In the genomic region with DNA sequence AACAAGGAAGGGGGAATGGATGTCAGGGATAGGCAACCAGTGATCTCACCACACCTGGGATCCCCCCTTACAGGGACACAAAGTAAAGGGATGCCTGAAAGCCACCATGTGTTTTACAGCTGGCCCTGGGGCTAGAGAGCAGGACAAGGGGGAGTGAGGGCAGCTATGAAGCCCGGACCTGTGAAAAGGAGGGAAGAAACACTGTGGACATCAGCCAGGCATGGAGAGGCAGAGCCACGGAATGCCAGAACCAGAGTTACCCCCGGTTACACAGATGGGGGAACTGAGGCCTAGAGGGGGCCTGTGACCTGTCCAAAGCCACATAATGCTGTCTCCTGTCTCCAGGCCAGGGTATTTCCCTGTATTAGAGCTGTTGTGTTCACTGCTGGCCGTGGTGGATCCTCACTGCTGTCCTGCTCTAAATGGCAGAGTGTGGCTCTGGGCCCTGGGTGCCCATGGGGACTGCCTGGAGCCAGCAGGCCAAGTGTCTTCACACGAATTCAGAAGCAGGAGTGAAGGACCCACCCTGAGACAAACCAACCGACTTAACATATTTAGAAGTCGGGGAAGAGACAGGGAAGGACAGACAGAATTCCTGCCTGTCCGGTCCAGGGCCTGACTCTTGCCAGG, we compare ENCODE assay signal across 21 cellular contexts. TPM values are rescaled to one million over a fixed set of nuclear protein-coding genes. Genes with fewer than 3 reads are reported as not detected.
DNase-seq lines count a peak whose midpoint lies in the region; ATAC-seq and TF ChIP-seq lines count a peak whose summit lies in the region.
"Had no signal": no experiment of that assay in that cellular context is flagged by ENCODE, and none has a peak within 500 bp of the region (broad histone marks: within the 10 kb centered on the region; RNA-seq: fewer than 3 reads in every experiment).

No MANE protein-coding gene starts in this region.

- H3K9me3 Mint-ChIP-seq in chondrocyte (ENCODE audit: low read depth) (no peaks in the 10 kb centered on the region), neural progenitor cell (no peaks in the 10 kb centered on the region)
- H3K9me3 Mint-ChIP-seq in naive thymus-derived CD4-positive, alpha-beta T cell = no peaks in the 10 kb centered on the region
- H3K9me3 Mint-ChIP-seq: activated T-cell treated with anti-CD3 and anti-CD28 coated beads, Interleukin-2, amount 50 U/mL, for 4 hours; dendritic cell treated with granulocyte-macrophage colony-stimulating factor and Interleukin-4, amounts not matched to agents 40 ng/mL and 50 ng/mL, for 4 days; endodermal cell had no signal

- POLR2A ChIA-PET in HCT116 (lab: Charles Lee) = interaction anchor here (1.0 to 7.2 kb wide), 3 partner anchors 28 to 62 kb away, joined by 3 to 99 read pairs (median 65); partner anchors contain the start of gene ITGA3
- POLR2A ChIA-PET in naive thymus-derived CD4-positive, alpha-beta T cell (lab: Charles Lee) = interaction anchor here (1.4 to 2.1 kb wide), 3 partner anchors 58 to 68 kb away, joined by 3 to 7 read pairs (median 6); partner anchors contain the start of gene PDK2

- RAD21 ChIA-PET in HCT116 (lab: Charles Lee; ENCODE audit: low non-redundant PET in 1 of 2, low total read pairs in 2 of 2, uncharacterized antibody in 2 of 2, unreplicated experiment in 2 of 2) = interaction anchor here (0.8 to 3.3 kb wide), 6 partner anchors 30 to 67 kb away, joined by 3 to 15 read pairs (median 5); partner anchors contain the start of gene ITGA3 (in 1 of the 2)

- intact Hi-C loops in HCT116 (cut with micrococcal nuclease) = loop anchor here (2.0 kb wide), 1 partner anchor 37 kb away; no protein-coding TSS in a partner anchor
- intact Hi-C loops in naive thymus-derived CD4-positive, alpha-beta T cell (cut with micrococcal nuclease) = loop anchor here (1.0 to 10.0 kb wide), 3 partner anchors 30 to 249 kb away; partner anchors contain the start of genes ITGA3 (in 1 of the 2), PDK2 (in 1 of the 2) and TMEM92 (in 1 of the 2)

- H3K27ac ChIP-seq in BLaER1 (no peak overlapping the region), HCT116 (ENCODE audit: low read depth, low read length) (peak overlapping the region; percentile 4; the same call in 1 of the 2 replicates), neural progenitor cell (no peak overlapping the region), smooth muscle cell (ENCODE audit: low read depth) (no peak overlapping the region)
- H3K27ac ChIP-seq in naive thymus-derived CD4-positive, alpha-beta T cell (ENCODE audit: low read depth, low read length) = no peak overlapping the region
- H3K27ac ChIP-seq: heart left ventricle had no signal

- H3K4me3 ChIP-seq in BLaER1 = no peak overlapping the region
- no peak overlapping the region for H3K4me3 ChIP-seq in HCT116 (replicated peaks in 1 of 2; ENCODE audit: low read depth in 1 of 2, low read length in 2 of 2)
- H3K4me3 ChIP-seq in neural progenitor cell = no peak overlapping the region
- no peak overlapping the region for H3K4me3 ChIP-seq in smooth muscle cell
- H3K4me3 ChIP-seq in naive thymus-derived CD4-positive, alpha-beta T cell (ENCODE audit: low read length) = no peak overlapping the region
- H3K4me3 ChIP-seq: HAP-1, mucosa of descending colon had no signal

- peaks cover 22% of the 10 kb centered on the region for H3K4me1 ChIP-seq in BLaER1
- H3K4me1 ChIP-seq in HCT116 (ENCODE audit: control insufficient read depth in 1 of 2, insufficient read depth in 2 of 2, low read length in 2 of 2) = peaks cover 28 to 44% of the 10 kb centered on the region in 2 experiments
- peaks cover 19% of the 10 kb centered on the region for H3K4me1 ChIP-seq in neural progenitor cell
- peaks cover 19% of the 10 kb centered on the region for H3K4me1 ChIP-seq in smooth muscle cell (ENCODE audit: low read depth)
- H3K4me1 ChIP-seq in naive thymus-derived CD4-positive, alpha-beta T cell (ENCODE audit: control insufficient read depth in 2 of 2, insufficient read depth in 2 of 2, low read length in 2 of 2) = peaks cover 0 to 8% of the 10 kb centered on the region in 2 donors
- H3K4me1 ChIP-seq: HAP-1 had no signal

- H3K27me3 ChIP-seq in BLaER1 = peaks cover 55% of the 10 kb centered on the region
- H3K27me3 ChIP-seq in HCT116 (ENCODE audit: insufficient read depth, low read length) = no peaks in the 10 kb centered on the region
- peaks cover 5% of the 10 kb centered on the region for H3K27me3 ChIP-seq in neural progenitor cell
- peaks cover 4% of the 10 kb centered on the region for H3K27me3 ChIP-seq in smooth muscle cell (ENCODE audit: low read depth)
- H3K27me3 ChIP-seq in naive thymus-derived CD4-positive, alpha-beta T cell (ENCODE audit: control insufficient read depth in 2 of 2, insufficient read depth in 2 of 2, low read length in 2 of 2) = peaks cover 0 to 6% of the 10 kb centered on the region in 2 donors
- H3K27me3 ChIP-seq: foreskin keratinocyte, SJSA1, tibial nerve had no signal

- peaks cover 48% of the 10 kb centered on the region for H3K4me1 Mint-ChIP-seq in chondrocyte (ENCODE audit: low read depth)
- H3K4me1 Mint-ChIP-seq in neural progenitor cell = peaks cover 17% of the 10 kb centered on the region
- H3K4me1 Mint-ChIP-seq in naive thymus-derived CD4-positive, alpha-beta T cell = peaks cover 5 to 13% (median 10%) of the 10 kb centered on the region in 7 donors

- 80% methylated on average over 8 of the region's 8 CpGs for WGBS in smooth muscle cell (ENCODE audit: low lambda C conversion rate)

- no peaks in the 10 kb centered on the region for H3K9me3 ChIP-seq in BLaER1
- H3K9me3 ChIP-seq in HCT116 (ENCODE audit: control insufficient read depth in 1 of 2, insufficient read depth in 1 of 2, low read depth in 1 of 2, low read length in 2 of 2) = peaks cover 0 to 16% of the 10 kb centered on the region in 2 experiments; a peak in 2 of 4 replicates
- no peaks in the 10 kb centered on the region for H3K9me3 ChIP-seq in neural progenitor cell (ENCODE audit: low read depth)
- H3K9me3 ChIP-seq in smooth muscle cell (replicated peaks; ENCODE audit: low read depth) = no peaks in the 10 kb centered on the region
- no peaks in the 10 kb centered on the region for H3K9me3 ChIP-seq in naive thymus-derived CD4-positive, alpha-beta T cell (ENCODE audit: control insufficient read depth in 2 of 3, low read length in 3 of 3)
- H3K9me3 ChIP-seq: BLaER1 treated with 17β-estradiol and CSF1 and Interleukin-3, amounts not matched to agents 10 nM and 100 nM; esophagus squamous epithelium; HAP-1; heart left ventricle; mucosa of descending colon; tibial nerve had no signal

- H3K36me3 ChIP-seq in BLaER1 (no peaks in the 10 kb centered on the region), HCT116 (ENCODE audit: control insufficient read depth in 1 of 2, insufficient read depth in 2 of 2, low read length in 2 of 2) (no peaks in the 10 kb centered on the region), neural progenitor cell (no peaks in the 10 kb centered on the region), smooth muscle cell (ENCODE audit: low read depth) (no peaks in the 10 kb centered on the region)
- H3K36me3 ChIP-seq in naive thymus-derived CD4-positive, alpha-beta T cell (ENCODE audit: control insufficient read depth in 2 of 3, insufficient read depth in 3 of 3, low read length in 3 of 3) = no peaks in the 10 kb centered on the region
- H3K36me3 ChIP-seq: BLaER1 treated with 17β-estradiol and CSF1 and Interleukin-3, amounts not matched to agents 10 nM and 100 nM; esophagus squamous epithelium; HAP-1; heart left ventricle; SJSA1; tibial nerve had no signal

- DNase-seq in HCT116 (ENCODE audit: low read depth, low spot score) (no peak), chondrocyte (ENCODE audit: low spot score) (peak; percentile 43), neural progenitor cell (ENCODE audit: low spot score) (no peak), smooth muscle cell (lab: John Stamatoyannopoulos, UW; ENCODE audit: unreplicated experiment) (no peak)
- DNase-seq in stimulated activated CD4-positive, alpha-beta T cell treated with anti-CD3 and anti-CD28 coated beads, Interleukin-12 subunit alpha, Interleukin-12 subunit beta, amount 100 ng/mL, for 4 hours = no peak
- DNase-seq in naive thymus-derived CD4-positive, alpha-beta T cell = no peak
- DNase-seq: esophagus squamous epithelium had no signal

- H3K4me3 Mint-ChIP-seq in chondrocyte (ENCODE audit: unreplicated experiment) (no peak overlapping the region), neural progenitor cell (peak overlapping the region; percentile 15)
- no peak overlapping the region for H3K4me3 Mint-ChIP-seq in naive thymus-derived CD4-positive, alpha-beta T cell
- H3K4me3 Mint-ChIP-seq: activated T-cell treated with anti-CD3 and anti-CD28 coated beads, Interleukin-2, amount 50 U/mL, for 4 hours; dendritic cell treated with granulocyte-macrophage colony-stimulating factor and Interleukin-4, amounts not matched to agents 40 ng/mL and 50 ng/mL, for 4 days; endodermal cell had no signal

- H3K9ac ChIP-seq in BLaER1 (no peak overlapping the region), HCT116 (ENCODE audit: low read length) (peak overlapping the region; percentile 1; the same call in 1 of the 2 replicates), neural progenitor cell (no peak overlapping the region), smooth muscle cell (ENCODE audit: low read depth) (no peak overlapping the region)

- H3F3A ChIP-seq in neural progenitor cell (ENCODE audit: low read depth) = peaks cover 50% of the 10 kb centered on the region
- H3F3A ChIP-seq in smooth muscle cell (ENCODE audit: low read depth) = peaks cover 4% of the 10 kb centered on the region

- 0 out of 2 replicates have a peak overlapping the region, but pooled peaks have one; percentile 87 for H3K4me2 ChIP-seq in BLaER1
- H3K4me2 ChIP-seq in HCT116 (ENCODE audit: low read length) = peak overlapping the region; percentile 84
- no peak overlapping the region for H3K4me2 ChIP-seq in neural progenitor cell
- H3K4me2 ChIP-seq in smooth muscle cell = no peak overlapping the region

- no peak for ATAC-seq in HCT116
- ATAC-seq in HG03571 (IDR thresholded peaks at IDR 0.05; ENCODE audit: unreplicated experiment) = no peak
- ATAC-seq in naive thymus-derived CD4-positive, alpha-beta T cell = no peak

- H2AFZ ChIP-seq in HCT116 (ENCODE audit: low read depth, low read length, poor library complexity, severe bottlenecking) (no peak overlapping the region), neural progenitor cell (replicated peaks) (no peak overlapping the region), smooth muscle cell (ENCODE audit: low read depth) (no peak overlapping the region)

- TF ChIP-seq CTCF in HCT116 (IDR thresholded peaks at IDR 0.05 in 2 of 3, conservative IDR thresholded peaks at IDR 0.05 in 1 of 3; ENCODE audit: borderline replicate concordance in 1 of 3, insufficient read depth in 1 of 3, low read depth in 2 of 3, low read length in 2 of 3) (no peak), chondrocyte (IDR thresholded peaks at IDR 0.05) (no peak), neural progenitor cell (IDR thresholded peaks at IDR 0.05) (no peak), smooth muscle cell (IDR thresholded peaks at IDR 0.05; ENCODE audit: borderline replicate concordance, insufficient read depth, poor library complexity, severe bottlenecking) (no peak)

- no peaks in the 10 kb centered on the region for H3K27me3 Mint-ChIP-seq in chondrocyte (ENCODE audit: low read depth)
- peaks cover 8% of the 10 kb centered on the region for H3K27me3 Mint-ChIP-seq in neural progenitor cell (ENCODE audit: insufficient read depth, low read depth)
- peaks cover 20 to 38% (median 34%) of the 10 kb centered on the region in 5 donors for H3K27me3 Mint-ChIP-seq in naive thymus-derived CD4-positive, alpha-beta T cell

- TF ChIP-seq POLR2A in HCT116 (IDR thresholded peaks at IDR 0.05; ENCODE audit: borderline replicate concordance, extremely low read depth, insufficient read depth, insufficient read length) = no peak

- H3K27ac Mint-ChIP-seq in chondrocyte (ENCODE audit: unreplicated experiment) (no peak overlapping the region), neural progenitor cell (no peak overlapping the region)
- H3K27ac Mint-ChIP-seq in naive thymus-derived CD4-positive, alpha-beta T cell = no peak overlapping the region
- H3K27ac Mint-ChIP-seq: dendritic cell treated with granulocyte-macrophage colony-stimulating factor and Interleukin-4, amounts not matched to agents 40 ng/mL and 50 ng/mL, for 4 days; endodermal cell had no signal

- H3K79me2 ChIP-seq in HCT116 (ENCODE audit: insufficient read depth, low read length) (no peaks in the 10 kb centered on the region), neural progenitor cell (ENCODE audit: low read depth) (no peaks in the 10 kb centered on the region), smooth muscle cell (ENCODE audit: low read depth) (no peaks in the 10 kb centered on the region)

- H4K20me1 ChIP-seq in BLaER1 (peaks cover 32% of the 10 kb centered on the region), HCT116 (ENCODE audit: insufficient read depth) (no peaks in the 10 kb centered on the region), neural progenitor cell (ENCODE audit: low read depth) (no peaks in the 10 kb centered on the region), smooth muscle cell (ENCODE audit: low read depth) (no peaks in the 10 kb centered on the region)

- H3K9me2 ChIP-seq in HCT116 (ENCODE audit: insufficient read depth) = no peaks in the 10 kb centered on the region

- no peak for TF ChIP-seq RAD21 in HCT116 (IDR thresholded peaks at IDR 0.05; ENCODE audit: low read depth)

- CTCF ChIA-PET in HCT116 (lab: Charles Lee) = interaction anchor here (0.6 to 4.2 kb wide), 12 partner anchors 10 to 491 kb away, joined by 3 to 42 read pairs (median 10); partner anchors contain the start of genes ITGA3 and PDK2
- CTCF ChIA-PET in naive thymus-derived CD4-positive, alpha-beta T cell (lab: Charles Lee) = interaction anchor here (0.6 to 8.5 kb wide), 6 partner anchors 24 to 136 kb away, joined by 3 to 91 read pairs (median 3); no protein-coding TSS in a partner anchor

- H3K36me3 Mint-ChIP-seq in chondrocyte (ENCODE audit: low read depth) = no peaks in the 10 kb centered on the region
- no peaks in the 10 kb centered on the region for H3K36me3 Mint-ChIP-seq in neural progenitor cell
- H3K36me3 Mint-ChIP-seq in naive thymus-derived CD4-positive, alpha-beta T cell = no peaks in the 10 kb centered on the region

- BruUV-seq in HCT116 (replicated peaks; lab: Mats Ljungman, UMichigan) = no TSS peak

RNA-seq across cellular contexts. Expression of gene ITGA3, which starts 29.7 kb away (rescaled TPM):
- total RNA-seq in HCT116 (2021; ENCODE audit: unreplicated experiment) (392 TPM), chondrocyte (85.8 to 236 TPM (median 216 TPM) in 3 replicates), neural progenitor cell (ENCODE audit: low replicate concordance) (7.7 and 11.9 TPM in 2 replicates), smooth muscle cell (44.7 and 77.9 TPM in 2 replicates)
- polyA plus RNA-seq in HCT116 (2012) = 522 and 560 TPM in 2 replicates
- polyA plus RNA-seq in smooth muscle cell = 30.0 and 70.4 TPM in 2 replicates
- 10 to 100 TPM in 2 of 5 experiments, 1 to 10 TPM in 3; 4.0 to 14.6 (median 8.6) TPM for total RNA-seq in naive thymus-derived CD4-positive, alpha-beta T cell
- polyA plus RNA-seq in naive thymus-derived CD4-positive, alpha-beta T cell = 1 to 10 TPM; 1.4 to 2.4 TPM

RNA-seq across cellular contexts. Expression of gene DLX3, which starts 31.1 kb away (rescaled TPM):
- not detected for total RNA-seq in HCT116 (2021; ENCODE audit: unreplicated experiment)
- polyA plus RNA-seq in HCT116 (2012) = 0.04 TPM in 1 of 2 replicates, not detected in the other
- 0.10 TPM in 1 of 3 replicates, not detected in the others for total RNA-seq in chondrocyte
- total RNA-seq in neural progenitor cell (ENCODE audit: low replicate concordance) = 0.04 and 0.87 TPM in 2 replicates
- total RNA-seq in smooth muscle cell = 9.7 TPM in 1 of 2 replicates, not detected in the other
- 1.4 and 3.8 TPM in 2 replicates for polyA plus RNA-seq in smooth muscle cell
- not detected for total RNA-seq in naive thymus-derived CD4-positive, alpha-beta T cell
- not detected for polyA plus RNA-seq in naive thymus-derived CD4-positive, alpha-beta T cell
- total RNA-seq: SJSA1 had no signal
- polyA plus RNA-seq: AG04450, neural cell had no signal

RNA-seq across cellular contexts. Expression of gene DLX4, which starts 57.2 kb away (rescaled TPM):
- total RNA-seq in HCT116 (2021; ENCODE audit: unreplicated experiment) = 14.0 TPM
- polyA plus RNA-seq in HCT116 (2012) = 11.5 and 12.4 TPM in 2 replicates
- total RNA-seq in chondrocyte = 0.12 TPM in 1 of 3 replicates, not detected in the others
- 0.53 TPM in 1 of 2 replicates, not detected in the other for total RNA-seq in neural progenitor cell (ENCODE audit: low replicate concordance)
- total RNA-seq in smooth muscle cell = not detected in 2 replicates
- polyA plus RNA-seq in smooth muscle cell = 0.19 and 0.51 TPM in 2 replicates
- total RNA-seq in naive thymus-derived CD4-positive, alpha-beta T cell = 1 to 10 TPM in 2 of 5 experiments, under 1 TPM in 3; 0.34 to 1.6 (median 0.74) TPM
- polyA plus RNA-seq in naive thymus-derived CD4-positive, alpha-beta T cell = not detected
- total RNA-seq: SJSA1, tibial nerve had no signal
- polyA plus RNA-seq: neural cell had no signal

Comparison
In these comparisons a context has a peak if more than half of its experiments do, and no peak if none do; other contexts are left out.
1. H3K4me2 ChIP-seq: peak in BLaER1 (single experiment) and HCT116 (single experiment); none in neural progenitor cell (single experiment) and smooth muscle cell (single experiment).